In genomic region chr2:157785200-157785599, GRCh38 we compare ENCODE assay signal across 11 cellular contexts.
DNase-seq lines count a peak whose midpoint lies in the region; ATAC-seq and TF ChIP-seq lines count a peak whose summit lies in the region.
"Had no signal": no experiment of that assay in that cellular context is flagged by ENCODE, and none has a peak within 500 bp of the region (broad histone marks: within the 10 kb centered on the region; RNA-seq: fewer than 3 reads in every experiment).

No MANE protein-coding gene starts in this region.

- no peaks in the 10 kb centered on the region for H3K27me3 ChIP-seq in CD4-positive, CD25-positive, alpha-beta regulatory T cell (ENCODE audit: control insufficient read depth, insufficient read depth, low read length)
- H3K27me3 ChIP-seq in mammary epithelial cell (ENCODE audit: insufficient read depth, low read length) (no peaks in the 10 kb centered on the region), mesenchymal stem cell (ENCODE audit: control insufficient read depth in 1 of 2, insufficient read depth in 1 of 2, low read length in 2 of 2) (no peaks in the 10 kb centered on the region)
- H3K27me3 ChIP-seq in CD8-positive, alpha-beta T cell (ENCODE audit: insufficient read depth, low read length), result no peaks in the 10 kb centered on the region
- H3K27me3 ChIP-seq: BLaER1 had no signal

- CTCF ChIA-PET in mammary epithelial cell (lab: Charles Lee; ENCODE audit: low non-redundant PET), result no interaction called here
- CTCF ChIA-PET in CD8-positive, alpha-beta T cell (lab: Charles Lee), result no interaction called here

- TF ChIP-seq CTCF in mammary epithelial cell (conservative IDR thresholded peaks at IDR 0.05 in 1 of 2, IDR thresholded peaks at IDR 0.05 in 1 of 2; ENCODE audit: extremely low read depth in 1 of 2, insufficient read depth in 1 of 2, low read depth in 1 of 2, low read length in 2 of 2), result no peak
- no peak for TF ChIP-seq CTCF in CD8-positive, alpha-beta T cell (IDR thresholded peaks at IDR 0.05)

- no TSS peak for BruUV-seq in mammary epithelial cell (replicated peaks; lab: Mats Ljungman, UMichigan)

- H2BK12ac ChIP-seq in mesenchymal stem cell (ENCODE audit: low read length in 2 of 2), result no peak overlapping the region

- no peak overlapping the region for H4K91ac ChIP-seq in mesenchymal stem cell (ENCODE audit: low read length)

- no peak overlapping the region for H3K4me3 Mint-ChIP-seq in CD4-positive, CD25-positive, alpha-beta regulatory T cell
- H3K4me3 Mint-ChIP-seq in CD8-positive, alpha-beta T cell, result no peak overlapping the region
- H3K4me3 Mint-ChIP-seq: stimulated activated naive CD8-positive, alpha-beta T cell treated with anti-CD3 and anti-CD28 coated beads, Interleukin-15, Interleukin-2, amounts not matched to agents 100 ng/mL and 50 ng/mL, for 24 hours had no signal

- no peak for DNase-seq in CD4-positive, CD25-positive, alpha-beta regulatory T cell
- DNase-seq in NCI-H2029 treated with DMSO at 0.1 percent for 48 hours (lab: John Stamatoyannopoulos, UW), result peak; percentile 58
- peak; percentile 42 for DNase-seq in mammary epithelial cell
- peak; percentile 37 for DNase-seq in mesenchymal stem cell
- DNase-seq in SW 1271 (lab: John Stamatoyannopoulos, UW), result no peak
- DNase-seq in SIG-M5 treated with dmso at 0.1 percent for 504 hours (lab: John Stamatoyannopoulos, UW; ENCODE audit: unreplicated experiment), result no peak
- no peak for DNase-seq in retina
- DNase-seq in CD8-positive, alpha-beta T cell, result no peak

- dilution Hi-C loops in mammary epithelial cell (cut with HindIII; ENCODE audit: low sequenced_read_pairs), result loop anchor here (5.0 to 25.0 kb wide), 2 partner anchors 82 to 227 kb away; no protein-coding TSS in a partner anchor

- H2BK120ac ChIP-seq in mesenchymal stem cell (ENCODE audit: low read depth, low read length), result no peak overlapping the region

- no peaks in the 10 kb centered on the region for H3K9me3 Mint-ChIP-seq in CD4-positive, CD25-positive, alpha-beta regulatory T cell
- no peaks in the 10 kb centered on the region for H3K9me3 Mint-ChIP-seq in CD8-positive, alpha-beta T cell
- H3K9me3 Mint-ChIP-seq: stimulated activated naive CD8-positive, alpha-beta T cell treated with anti-CD3 and anti-CD28 coated beads, Interleukin-15, Interleukin-2, amounts not matched to agents 100 ng/mL and 50 ng/mL, for 24 hours had no signal

- H3K4ac ChIP-seq in mesenchymal stem cell (ENCODE audit: low read depth in 1 of 2, low read length in 2 of 2), result no peak overlapping the region

- H3K79me1 ChIP-seq in mesenchymal stem cell (replicated peaks; ENCODE audit: low read length, poor library complexity, severe bottlenecking), result peaks cover 27% of the 10 kb centered on the region

- H2BK5ac ChIP-seq in mesenchymal stem cell (ENCODE audit: low read depth, low read length, poor library complexity, severe bottlenecking), result no peak overlapping the region

- 12% methylated on average over 3 of the region's 3 CpGs for whole genome bisulfite sequencing in mammary epithelial cell (ENCODE audit: low coverage, missing lambda C conversion rate)
- WGBS in mesenchymal stem cell, result 86% methylated on average over 3 of the region's 3 CpGs

- H3K9me3 ChIP-seq in CD4-positive, CD25-positive, alpha-beta regulatory T cell (ENCODE audit: control insufficient read depth in 2 of 2, low read length in 2 of 2), result no peaks in the 10 kb centered on the region
- H3K9me3 ChIP-seq in mammary epithelial cell (replicated peaks; ENCODE audit: insufficient read depth, low read length), result no peaks in the 10 kb centered on the region
- H3K9me3 ChIP-seq in mesenchymal stem cell (ENCODE audit: control insufficient read depth, low read length), result no peaks in the 10 kb centered on the region
- H3K9me3 ChIP-seq in CD8-positive, alpha-beta T cell (ENCODE audit: low read length), result no peaks in the 10 kb centered on the region
- H3K9me3 ChIP-seq: BLaER1 had no signal

- no peak for ATAC-seq in CD4-positive, CD25-positive, alpha-beta regulatory T cell (ENCODE audit: low read depth in 2 of 2)
- no peak for ATAC-seq in CD8-positive, alpha-beta T cell

- peaks cover 19 to 43% (median 43%) of the 10 kb centered on the region in 4 donors for H3K4me1 Mint-ChIP-seq in CD4-positive, CD25-positive, alpha-beta regulatory T cell
- H3K4me1 Mint-ChIP-seq in CD8-positive, alpha-beta T cell (ENCODE audit: low read depth), result peaks cover 33% of the 10 kb centered on the region

- in situ Hi-C loops in mammary epithelial cell (cut with MboI; ENCODE audit: low sequenced_read_pairs in 2 of 2), result loop anchor here (10.0 to 25.0 kb wide), 4 partner anchors 70 to 952 kb away; partner anchors contain the start of gene ACVR1 (in 1 of the 2)

- H3K4me3 ChIP-seq in CD4-positive, CD25-positive, alpha-beta regulatory T cell (ENCODE audit: low read depth, low read length), result no peak overlapping the region
- H3K4me3 ChIP-seq in mammary epithelial cell (replicated peaks in 1 of 3; ENCODE audit: insufficient read depth in 1 of 3, low read depth in 2 of 3, low read length in 3 of 3) (no peak overlapping the region), mesenchymal stem cell (ENCODE audit: insufficient read depth in 1 of 2, low read depth in 1 of 2, low read length in 2 of 2) (no peak overlapping the region)
- no peak overlapping the region for H3K4me3 ChIP-seq in CD8-positive, alpha-beta T cell (ENCODE audit: low read depth, low read length)
- H3K4me3 ChIP-seq: BLaER1 had no signal

- no peak overlapping the region for H4K8ac ChIP-seq in mesenchymal stem cell (ENCODE audit: low read length)

- H3K27me3 Mint-ChIP-seq in CD4-positive, CD25-positive, alpha-beta regulatory T cell, result no peaks in the 10 kb centered on the region
- no peaks in the 10 kb centered on the region for H3K27me3 Mint-ChIP-seq in CD8-positive, alpha-beta T cell (ENCODE audit: low read depth)
- H3K27me3 Mint-ChIP-seq: stimulated activated naive CD8-positive, alpha-beta T cell treated with anti-CD3 and anti-CD28 coated beads, Interleukin-15, Interleukin-2, amounts not matched to agents 100 ng/mL and 50 ng/mL, for 24 hours had no signal

- H3K36me3 ChIP-seq in CD4-positive, CD25-positive, alpha-beta regulatory T cell (ENCODE audit: control insufficient read depth, insufficient read depth, low read length), result peaks cover 16% of the 10 kb centered on the region
- H3K36me3 ChIP-seq in mammary epithelial cell (ENCODE audit: insufficient read depth, low read length), result no peaks in the 10 kb centered on the region
- H3K36me3 ChIP-seq in mesenchymal stem cell (ENCODE audit: control insufficient read depth in 1 of 2, insufficient read depth in 2 of 2, low read depth in 1 of 2, low read length in 2 of 2), result peaks cover 4 to 7% of the 10 kb centered on the region in 2 experiments
- H3K36me3 ChIP-seq in CD8-positive, alpha-beta T cell (ENCODE audit: insufficient read depth, low read length), result no peaks in the 10 kb centered on the region

- H4K20me1 ChIP-seq in mammary epithelial cell (ENCODE audit: insufficient read depth, low read length), result no peaks in the 10 kb centered on the region
- H4K20me1 ChIP-seq: BLaER1 had no signal

- H2AFZ ChIP-seq in mammary epithelial cell (ENCODE audit: low read depth, low read length) (no peak overlapping the region), mesenchymal stem cell (ENCODE audit: low read depth, low read length) (no peak overlapping the region)

- H3K4me1 ChIP-seq in CD4-positive, CD25-positive, alpha-beta regulatory T cell (ENCODE audit: control insufficient read depth, insufficient read depth, low read length, poor library complexity, severe bottlenecking), result peaks cover 24% of the 10 kb centered on the region
- H3K4me1 ChIP-seq in mammary epithelial cell (ENCODE audit: insufficient read depth, low read length), result peaks cover 38% of the 10 kb centered on the region
- peaks cover 11% of the 10 kb centered on the region for H3K4me1 ChIP-seq in mesenchymal stem cell (ENCODE audit: control insufficient read depth, insufficient read depth, low read depth, low read length)
- H3K4me1 ChIP-seq in CD8-positive, alpha-beta T cell (ENCODE audit: insufficient read depth, low read length), result peaks cover 7% of the 10 kb centered on the region

- H3K9ac ChIP-seq in mammary epithelial cell (ENCODE audit: insufficient read depth, low read length) (peak overlapping the region; percentile 36), mesenchymal stem cell (ENCODE audit: low read length) (no peak overlapping the region)
- H3K9ac ChIP-seq: BLaER1, KMS-11 had no signal

- peak overlapping the region in 2 of 3 donors; percentile 4 to 6 for H3K27ac Mint-ChIP-seq in CD4-positive, CD25-positive, alpha-beta regulatory T cell
- H3K27ac Mint-ChIP-seq in CD8-positive, alpha-beta T cell, result no peak overlapping the region
- H3K27ac Mint-ChIP-seq: stimulated activated naive CD8-positive, alpha-beta T cell treated with anti-CD3 and anti-CD28 coated beads, Interleukin-15, Interleukin-2, amounts not matched to agents 100 ng/mL and 50 ng/mL, for 24 hours had no signal

- peak overlapping the region; percentile 79 for H3K4me2 ChIP-seq in mammary epithelial cell (ENCODE audit: insufficient read depth, low read depth, low read length)
- no peak overlapping the region for H3K4me2 ChIP-seq in mesenchymal stem cell (ENCODE audit: low read length, poor library complexity, severe bottlenecking)
- H3K4me2 ChIP-seq: BLaER1, KMS-11 had no signal

- no peak overlapping the region for H2BK15ac ChIP-seq in mesenchymal stem cell (ENCODE audit: low read depth, poor library complexity, severe bottlenecking)

- H3K79me2 ChIP-seq in mammary epithelial cell (ENCODE audit: insufficient read depth, low read length), result peaks cover 14% of the 10 kb centered on the region

- H3K18ac ChIP-seq in mesenchymal stem cell (ENCODE audit: low read depth in 1 of 2, low read length in 2 of 2), result no peak overlapping the region

- H3K27ac ChIP-seq in CD4-positive, CD25-positive, alpha-beta regulatory T cell (ENCODE audit: insufficient read depth, low read length, poor library complexity, severe bottlenecking), result no peak overlapping the region
- peak overlapping the region; percentile 67 for H3K27ac ChIP-seq in mammary epithelial cell (ENCODE audit: insufficient read depth, low read depth, low read length)
- no peak overlapping the region for H3K27ac ChIP-seq in mesenchymal stem cell (ENCODE audit: low read length, poor library complexity, severe bottlenecking)
- no peak overlapping the region for H3K27ac ChIP-seq in CD8-positive, alpha-beta T cell (ENCODE audit: low read depth, low read length)
- H3K27ac ChIP-seq: BLaER1, KMS-11 had no signal

- intact Hi-C loops in mammary epithelial cell (cut with micrococcal nuclease), result loop anchor here (2.0 to 10.0 kb wide), 3 partner anchors 46 to 460 kb away; partner anchors contain the start of gene ERMN
- intact Hi-C loops in CD8-positive, alpha-beta T cell (cut with DNase I, micrococcal nuclease), result no loop called here

- peaks cover 6% of the 10 kb centered on the region for H3K36me3 Mint-ChIP-seq in CD4-positive, CD25-positive, alpha-beta regulatory T cell
- H3K36me3 Mint-ChIP-seq in CD8-positive, alpha-beta T cell, result peaks cover 5% of the 10 kb centered on the region

- no peak overlapping the region for H3K14ac ChIP-seq in mesenchymal stem cell (ENCODE audit: low read length in 2 of 2)

- no peak overlapping the region for H2AK5ac ChIP-seq in mesenchymal stem cell (ENCODE audit: low read length, severe bottlenecking)

- H3K23ac ChIP-seq in mesenchymal stem cell (ENCODE audit: low read length in 2 of 2), result no peak overlapping the region

- POLR2A ChIA-PET in CD8-positive, alpha-beta T cell (lab: Charles Lee), result no interaction called here

Comparison
In these comparisons a context has a peak if more than half of its experiments do, and no peak if none do; other contexts are left out.
1. DNase-seq: peak in NCI-H2029 treated with DMSO at 0.1 percent for 48 hours (single experiment), mammary epithelial cell (single experiment) and mesenchymal stem cell (single experiment); none in CD4-positive, CD25-positive, alpha-beta regulatory T cell (0 of 3), SW 1271 (0 of 2), SIG-M5 treated with dmso at 0.1 percent for 504 hours (single experiment), retina (single experiment) and CD8-positive, alpha-beta T cell (0 of 7).